27 cellular contexts compared by ENCODE assay signal in the genomic region with DNA sequence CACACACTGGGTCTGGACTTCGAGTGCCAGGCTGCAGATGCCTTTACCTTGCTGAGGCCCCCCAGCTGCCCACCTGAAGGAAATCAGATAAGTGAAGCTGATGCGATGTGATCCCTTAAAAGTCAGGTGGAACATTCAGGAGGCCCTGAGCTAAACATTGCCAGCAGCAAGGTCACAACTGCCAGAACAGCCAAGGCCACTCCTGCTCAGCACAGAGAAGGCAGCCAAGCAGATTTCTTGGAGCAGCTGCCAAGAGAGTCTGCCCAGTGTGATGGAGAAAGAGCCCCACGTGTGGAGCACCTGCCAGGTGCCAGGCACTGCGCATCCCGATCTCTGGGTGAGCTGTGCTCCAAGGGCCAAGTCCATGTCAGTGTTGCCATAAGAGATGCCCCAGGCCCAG. TPM values are rescaled to one million over a fixed set of nuclear protein-coding genes. Genes with fewer than 3 reads are reported as not detected.
DNase-seq lines count a peak whose midpoint lies in the region; ATAC-seq, FAIRE-seq and TF ChIP-seq lines count a peak whose summit lies in the region.
"Had no signal": no experiment of that assay in that cellular context is flagged by ENCODE, and none has a peak within 500 bp of the region (broad histone marks: within the 10 kb centered on the region; RNA-seq: fewer than 3 reads in every experiment).

No MANE protein-coding gene starts in this region.

- DNase-seq in cardiac septum (ENCODE audit: low spot score) (peak; percentile 66), Right ventricle myocardium superior (no peak), esophagus muscularis mucosa (ENCODE audit: extremely low spot score) (peak; percentile 64), mucosa of gallbladder (ENCODE audit: low spot score) (peak; percentile 15), testis (peak; percentile 41), GDM1 (lab: John Stamatoyannopoulos, UW) (no peak), HTR-8/SVneo (ENCODE audit: insufficient read length, low spot score) (no peak)
- DNase-seq: 8988T; ACHN; BE2C; C1 segment of cervical spinal cord; CD4-positive, alpha-beta memory T cell; CD4-positive, CD25-positive, alpha-beta regulatory T cell; CD8-positive, alpha-beta memory T cell; COR-L47; DMS 273 treated with DMSO at 0.1 percent for 48 hours; DMS153; DMS53; DMS79; DND-41; EL; GF-D8 had no signal

- TF ChIP-seq POLR2A in esophagus muscularis mucosa (IDR thresholded peaks at IDR 0.05; ENCODE audit: low read depth) (no peak), testis (IDR thresholded peaks at IDR 0.05) (no peak)

- 65% methylated on average over 5 of the region's 5 CpGs for WGBS in esophagus muscularis mucosa
- whole genome bisulfite sequencing in testis, 2 donors, result 57 to 62% methylated on average over 2 to 5 of the region's 5 CpGs

- no peak for ATAC-seq in Right ventricle myocardium superior (ENCODE audit: poor library complexity)
- ATAC-seq in GM21737 (IDR thresholded peaks at IDR 0.05; ENCODE audit: unreplicated experiment), result no peak

- H3K36me3 ChIP-seq in esophagus muscularis mucosa (no peaks in the 10 kb centered on the region), testis (ENCODE audit: low read depth, missing control alignments) (no peaks in the 10 kb centered on the region)
- H3K36me3 ChIP-seq: BE2C, BLaER1 had no signal

- intact Hi-C loops in cardiac septum (cut with DNase I), result no loop called here
- intact Hi-C loops in Right ventricle myocardium superior (cut with DNase I), result no loop called here
- intact Hi-C loops in esophagus muscularis mucosa (cut with DNase I), result no loop called here
- intact Hi-C loops in testis (cut with DNase I; ENCODE audit: low total_unique reads), result no loop called here

- no peak for FAIRE-seq in HTR-8/SVneo (lab: Jason Lieb, UNC)
- FAIRE-seq: A204.1, GM12891, GM19239 had no signal

- TF ChIP-seq EP300 in esophagus muscularis mucosa (IDR thresholded peaks at IDR 0.05), result no peak

- H3K27me3 ChIP-seq in esophagus muscularis mucosa, result peaks cover 0 to 10% (median 0%) of the 10 kb centered on the region in 4 donors
- no peaks in the 10 kb centered on the region for H3K27me3 ChIP-seq in testis
- H3K27me3 ChIP-seq: BE2C, BLaER1 had no signal

- no peak overlapping the region for H3K27ac ChIP-seq in esophagus muscularis mucosa (replicated peaks in 1 of 4)
- H3K27ac ChIP-seq in testis, result no peak overlapping the region
- H3K27ac ChIP-seq: BLaER1 had no signal

- H3K4me1 ChIP-seq in esophagus muscularis mucosa, result no peaks in the 10 kb centered on the region
- H3K4me1 ChIP-seq in testis, result no peaks in the 10 kb centered on the region
- H3K4me1 ChIP-seq: BE2C had no signal

- TF ChIP-seq CTCF in esophagus muscularis mucosa (IDR thresholded peaks at IDR 0.05), result no peak
- no peak for TF ChIP-seq CTCF in testis (IDR thresholded peaks at IDR 0.05)

- H3K9me3 ChIP-seq in esophagus muscularis mucosa (peaks cover 0 to 20% (median 10%) of the 10 kb centered on the region in 4 donors), testis (no peaks in the 10 kb centered on the region)
- H3K9me3 ChIP-seq: BE2C had no signal

- no peak overlapping the region for H3K4me3 ChIP-seq in esophagus muscularis mucosa
- no peak overlapping the region for H3K4me3 ChIP-seq in testis
- H3K4me3 ChIP-seq: BLaER1 had no signal

RNA-seq across cellular contexts. Expression of a gene that starts 20.6 kb away (rescaled TPM):
- total RNA-seq in cardiac septum (112 TPM), Right ventricle myocardium superior (167 TPM), esophagus muscularis mucosa (10 to 100 TPM; 41.1 to 46.4 (median 43.3) TPM), mucosa of gallbladder (33.1 TPM), testis (10 to 100 TPM; 35.9 to 37.4 TPM)
- polyA plus RNA-seq in testis (ENCODE audit: insufficient read depth, low read depth, low replicate concordance), result 64.2 TPM

Comparison
In these comparisons a context has a peak if more than half of its experiments do, and no peak if none do; other contexts are left out.
1. DNase-seq: peak in cardiac septum (single experiment), esophagus muscularis mucosa (single experiment), mucosa of gallbladder (single experiment) and testis (single experiment); none in Right ventricle myocardium superior (single experiment), GDM1 (single experiment) and HTR-8/SVneo (single experiment).